23 cellular contexts compared by ENCODE assay signal in genomic region chr9:125580701-125581286, GRCh38.
DNase-seq lines count a peak whose midpoint lies in the region; ATAC-seq and TF ChIP-seq lines count a peak whose summit lies in the region.
"Had no signal": no experiment of that assay in that cellular context is flagged by ENCODE, and none has a peak within 500 bp of the region (broad histone marks: within the 10 kb centered on the region; RNA-seq: fewer than 3 reads in every experiment).

No MANE protein-coding gene starts in this region.

- H4K8ac ChIP-seq in neuronal stem cell (ENCODE audit: low read depth, low read length): no peak overlapping the region

- POLR2A ChIA-PET in Panc1 (lab: Charles Lee): no interaction called here

- intact Hi-C loops in Panc1 (cut with micrococcal nuclease; ENCODE audit: unreplicated experiment): no loop called here

- H2AFZ ChIP-seq in neuronal stem cell (ENCODE audit: low read length): no peak overlapping the region

- H3K4me3 Mint-ChIP-seq in stimulated activated naive B cell treated with anti-CD40 and anti-IgM and Interleukin-4, amounts not matched to agents 10 μg/mL and 1 μg/mL and 100 μg/mL, for 72 hours: no peak overlapping the region
- H3K4me3 Mint-ChIP-seq: B cell; CD14-positive monocyte; T-cell; T-helper 2 cell treated with Interferon-gamma antibody and Interleukin-4, amounts not matched to agents 5 μg/mL and 100 μg/mL, for 36 hours had no signal

- H3K23ac ChIP-seq in neuronal stem cell (ENCODE audit: low read depth, low read length, poor library complexity): no peak overlapping the region

- H2BK120ac ChIP-seq in neuronal stem cell (ENCODE audit: low read depth, low read length): no peak overlapping the region

- H3K4me1 ChIP-seq in Panc1 (ENCODE audit: control insufficient read depth, insufficient read depth, low read length) (no peaks in the 10 kb centered on the region), neuronal stem cell (ENCODE audit: control insufficient read depth in 2 of 2, insufficient read depth in 1 of 2, low read depth in 1 of 2, low read length in 2 of 2) (no peaks in the 10 kb centered on the region)
- H3K4me1 ChIP-seq: SJCRH30 had no signal

- no peak overlapping the region for H3K4me3 ChIP-seq in Panc1 (ENCODE audit: low read depth in 2 of 2, low read length in 2 of 2)
- H3K4me3 ChIP-seq in neuronal stem cell (ENCODE audit: low read length in 2 of 2): no peak overlapping the region
- H3K4me3 ChIP-seq: SJCRH30 had no signal

- CTCF ChIA-PET in Panc1 (lab: Charles Lee): no interaction called here

- no peak for TF ChIP-seq CTCF in GM20000 (IDR thresholded peaks at IDR 0.05; ENCODE audit: extremely low read depth, missing control alignments)
- TF ChIP-seq CTCF in Panc1 (IDR thresholded peaks at IDR 0.05): no peak

- H2BK5ac ChIP-seq in neuronal stem cell (ENCODE audit: low read length): no peak overlapping the region

- H3K9me3 ChIP-seq in Panc1 (ENCODE audit: control insufficient read depth, insufficient read depth, low read depth, low read length) (no peaks in the 10 kb centered on the region), neuronal stem cell (replicated peaks in 1 of 2; ENCODE audit: control insufficient read depth in 2 of 2, insufficient read depth in 1 of 2, low read depth in 1 of 2, low read length in 2 of 2) (peaks cover 3 to 7% of the 10 kb centered on the region in 2 donors)

- H3K79me1 ChIP-seq in neuronal stem cell (ENCODE audit: low read depth, low read length): no peaks in the 10 kb centered on the region

- H3K27me3 Mint-ChIP-seq in stimulated activated naive B cell treated with anti-CD40 and anti-IgM and Interleukin-4, amounts not matched to agents 10 μg/mL and 1 μg/mL and 100 μg/mL, for 72 hours: no peaks in the 10 kb centered on the region
- H3K27me3 Mint-ChIP-seq: B cell, T-cell had no signal

- no peak overlapping the region for H2AK5ac ChIP-seq in neuronal stem cell (ENCODE audit: low read depth, low read length)

- no peaks in the 10 kb centered on the region for H3K36me3 ChIP-seq in Panc1 (ENCODE audit: control insufficient read depth, insufficient read depth, low read length)
- peaks cover 0 to 22% of the 10 kb centered on the region in 2 donors for H3K36me3 ChIP-seq in neuronal stem cell (replicated peaks in 1 of 2; ENCODE audit: control insufficient read depth in 2 of 2, insufficient read depth in 2 of 2, low read length in 2 of 2)

- H2BK12ac ChIP-seq in neuronal stem cell (ENCODE audit: low read length): no peak overlapping the region

- peaks cover 0 to 11% of the 10 kb centered on the region in 2 donors for H3K4me1 Mint-ChIP-seq in stimulated activated naive B cell treated with anti-CD40 and anti-IgM and Interleukin-4, amounts not matched to agents 10 μg/mL and 1 μg/mL and 100 μg/mL, for 72 hours
- H3K4me1 Mint-ChIP-seq: B cell, CD14-positive monocyte had no signal

- H3K27me3 ChIP-seq in Panc1 (ENCODE audit: control insufficient read depth, insufficient read depth, low read length) (no peaks in the 10 kb centered on the region), neuronal stem cell (ENCODE audit: control insufficient read depth in 3 of 3, insufficient read depth in 3 of 3, low read depth in 1 of 3, low read length in 3 of 3) (no peaks in the 10 kb centered on the region)
- H3K27me3 ChIP-seq: SJCRH30 had no signal

- H3K14ac ChIP-seq in neuronal stem cell (ENCODE audit: low read length): no peak overlapping the region

- no peak overlapping the region for H4K91ac ChIP-seq in neuronal stem cell (ENCODE audit: low read depth, low read length, poor library complexity)

- H3K4ac ChIP-seq in neuronal stem cell (ENCODE audit: low read length): no peak overlapping the region

- no peak overlapping the region for H3K4me2 ChIP-seq in neuronal stem cell (ENCODE audit: insufficient read depth, low read length, poor library complexity, severe bottlenecking)
- H3K4me2 ChIP-seq: KMS-11 had no signal

- H2BK15ac ChIP-seq in neuronal stem cell (ENCODE audit: low read length): no peak overlapping the region

- in situ Hi-C loops in Panc1 (cut with HindIII; ENCODE audit: low pct_unique_long_range_greater_than_20kb, low sequenced_read_pairs): no loop called here

- ATAC-seq in GM18861 (IDR thresholded peaks at IDR 0.05; ENCODE audit: unreplicated experiment) (peak; percentile 60), Panc1 (no peak), HG03108 (IDR thresholded peaks at IDR 0.05; ENCODE audit: unreplicated experiment) (no peak)
- ATAC-seq in stimulated activated naive B cell treated with anti-CD40 and anti-IgM and Interleukin-4, amounts not matched to agents 10 μg/mL and 1 μg/mL and 100 μg/mL, for 72 hours (replicated peaks): peak; percentile 68 to 79
- ATAC-seq: T-cell had no signal

- H3K36me3 Mint-ChIP-seq in stimulated activated naive B cell treated with anti-CD40 and anti-IgM and Interleukin-4, amounts not matched to agents 10 μg/mL and 1 μg/mL and 100 μg/mL, for 72 hours: peaks cover 40 to 54% of the 10 kb centered on the region in 2 donors

- no peak overlapping the region for H3K27ac Mint-ChIP-seq in stimulated activated naive B cell treated with anti-CD40 and anti-IgM and Interleukin-4, amounts not matched to agents 10 μg/mL and 1 μg/mL and 100 μg/mL, for 72 hours
- H3K27ac Mint-ChIP-seq: B cell; T-cell; T-helper 2 cell treated with Interferon-gamma antibody and Interleukin-4, amounts not matched to agents 5 μg/mL and 100 μg/mL, for 36 hours had no signal

- no peak overlapping the region for H3K9ac ChIP-seq in neuronal stem cell (ENCODE audit: low read depth, low read length, poor library complexity)
- H3K9ac ChIP-seq: KMS-11 had no signal

- no peak overlapping the region for H3K18ac ChIP-seq in neuronal stem cell (ENCODE audit: low read length)

- no CpG with 5 or more reads among the region's 4 CpGs for WGBS in neuronal stem cell (ENCODE audit: extremely low coverage in 2 of 2, insufficient read length in 2 of 2, insufficient replicate concordance in 1 of 2), 2 donors

- TSS peak; percentile 42 for BruUV-seq in Panc1 (replicated peaks; lab: Mats Ljungman, UMichigan)

- peaks cover 0 to 7% of the 10 kb centered on the region in 2 donors for H3K9me3 Mint-ChIP-seq in stimulated activated naive B cell treated with anti-CD40 and anti-IgM and Interleukin-4, amounts not matched to agents 10 μg/mL and 1 μg/mL and 100 μg/mL, for 72 hours

- DNase-seq in GM20000 (ENCODE audit: low spot score) (peak; percentile 36), Panc1 (ENCODE audit: low read depth, low spot score) (no peak), NCI-H2107 treated with DMSO at 0.1 percent for 48 hours (lab: John Stamatoyannopoulos, UW; ENCODE audit: unreplicated experiment) (no peak), neuronal stem cell (ENCODE audit: low spot score) (no peak)
- DNase-seq in stimulated activated naive B cell treated with anti-CD40 and anti-IgM and Interleukin-4, amounts not matched to agents 10 μg/mL and 1 μg/mL and 100 μg/mL, for 72 hours: no peak
- DNase-seq: DMS53; GOT3; IMR-90; NCI-H1092 treated with DMSO at 0.1 percent for 48 hours; NCI-H146; NCI-H2029; NCI-H226; NCI-H510A treated with DMSO at 0.1 percent for 48 hours; NCI-H748 treated with DMSO at 0.1 percent for 48 hours; NK-92 treated with Interleukin-12 subunit alpha and Interleukin-12 subunit beta, amount 100 ng/mL, for 24 hours; SJCRH30; T-cell had no signal

- H3K27ac ChIP-seq in Panc1 (ENCODE audit: low read length): no peak overlapping the region
- H3K27ac ChIP-seq in neuronal stem cell (replicated peaks; ENCODE audit: low read length): no peak overlapping the region
- H3K27ac ChIP-seq: KMS-11, SJCRH30 had no signal

Comparison
In these comparisons a context has a peak if more than half of its experiments do, and no peak if none do; other contexts are left out.
1. ATAC-seq: peak in GM18861 (single experiment) and stimulated activated naive B cell treated with anti-CD40 and anti-IgM and Interleukin-4, amounts not matched to agents 10 μg/mL and 1 μg/mL and 100 μg/mL, for 72 hours (2 of 2); none in Panc1 (single experiment) and HG03108 (single experiment).